Comparison of ENCODE assay signal across 9 cellular contexts in genomic region chr18:42028232-42028832, GRCh38.
DNase-seq lines count a peak whose midpoint lies in the region; ATAC-seq and TF ChIP-seq lines count a peak whose summit lies in the region.
"Had no signal": no experiment of that assay in that cellular context is flagged by ENCODE, and none has a peak within 500 bp of the region (broad histone marks: within the 10 kb centered on the region; RNA-seq: fewer than 3 reads in every experiment).

No MANE protein-coding gene starts in this region.

- no peak overlapping the region for H3K27ac ChIP-seq in gastrocnemius medialis

- no peaks in the 10 kb centered on the region for H3K27me3 Mint-ChIP-seq in activated CD8-positive, alpha-beta memory T cell treated with anti-CD3 and anti-CD28 coated beads, Interleukin-2, amount 10 ng/mL, durations not matched to agents 7 days and 5 days
- H3K27me3 Mint-ChIP-seq: stimulated activated naive CD8-positive, alpha-beta T cell treated with anti-CD3 and anti-CD28 coated beads, Interleukin-15, Interleukin-2, amounts not matched to agents 100 ng/mL and 50 ng/mL, for 24 hours had no signal

- TF ChIP-seq CTCF in fibroblast of the aortic adventitia (IDR thresholded peaks at IDR 0.05; ENCODE audit: insufficient read depth, low read length) = peak; percentile 93
- TF ChIP-seq CTCF in gastrocnemius medialis (IDR thresholded peaks at IDR 0.05 in 4 of 5, conservative IDR thresholded peaks at IDR 0.05 in 1 of 5) = peak in 3 of 5 experiments; percentile 19 to 57 (median 45)

- no peaks in the 10 kb centered on the region for H3K9me3 Mint-ChIP-seq in activated CD8-positive, alpha-beta memory T cell treated with anti-CD3 and anti-CD28 coated beads, Interleukin-2, amount 10 ng/mL, durations not matched to agents 7 days and 5 days (ENCODE audit: low read depth)
- H3K9me3 Mint-ChIP-seq: stimulated activated naive CD8-positive, alpha-beta T cell treated with anti-CD3 and anti-CD28 coated beads, Interleukin-15, Interleukin-2, amounts not matched to agents 100 ng/mL and 50 ng/mL, for 24 hours had no signal

- H3K4me1 ChIP-seq in gastrocnemius medialis = no peaks in the 10 kb centered on the region

- CTCF ChIA-PET in activated CD8-positive, alpha-beta memory T cell treated with anti-CD3 and anti-CD28 coated beads, Interleukin-2, amount 10 ng/mL, durations not matched to agents 7 days and 5 days (lab: Charles Lee) = interaction anchor here (0.7 to 2.0 kb wide), 22 partner anchors 8 to 1378 kb away, joined by 3 to 9 read pairs (median 4); partner anchors contain the start of gene PIK3C3

- H3K27me3 ChIP-seq in gastrocnemius medialis = no peaks in the 10 kb centered on the region

- ATAC-seq in activated CD8-positive, alpha-beta memory T cell treated with anti-CD3 and anti-CD28 coated beads, Interleukin-2, amount 10 ng/mL, durations not matched to agents 7 days and 5 days = no peak
- no peak for ATAC-seq in gastrocnemius medialis
- ATAC-seq in GM19397 (IDR thresholded peaks at IDR 0.05; ENCODE audit: unreplicated experiment) = no peak

- H3K4me3 ChIP-seq in fibroblast of the aortic adventitia (ENCODE audit: low read depth, low read length) (no peak overlapping the region), gastrocnemius medialis (no peak overlapping the region)

- intact Hi-C loops in gastrocnemius medialis (cut with DNase I; ENCODE audit: low total_unique reads) = no loop called here

- H3K27ac Mint-ChIP-seq in activated CD8-positive, alpha-beta memory T cell treated with anti-CD3 and anti-CD28 coated beads, Interleukin-2, amount 10 ng/mL, durations not matched to agents 7 days and 5 days = no peak overlapping the region
- H3K27ac Mint-ChIP-seq: stimulated activated naive CD8-positive, alpha-beta T cell treated with anti-CD3 and anti-CD28 coated beads, Interleukin-15, Interleukin-2, amounts not matched to agents 100 ng/mL and 50 ng/mL, for 24 hours had no signal

- H3K36me3 Mint-ChIP-seq in activated CD8-positive, alpha-beta memory T cell treated with anti-CD3 and anti-CD28 coated beads, Interleukin-2, amount 10 ng/mL, durations not matched to agents 7 days and 5 days = peaks cover 38% of the 10 kb centered on the region

- no peak for TF ChIP-seq POLR2A in gastrocnemius medialis (IDR thresholded peaks at IDR 0.05)

- peaks cover 44% of the 10 kb centered on the region for H3K4me1 Mint-ChIP-seq in activated CD8-positive, alpha-beta memory T cell treated with anti-CD3 and anti-CD28 coated beads, Interleukin-2, amount 10 ng/mL, durations not matched to agents 7 days and 5 days

- H3K4me3 Mint-ChIP-seq in activated CD8-positive, alpha-beta memory T cell treated with anti-CD3 and anti-CD28 coated beads, Interleukin-2, amount 10 ng/mL, durations not matched to agents 7 days and 5 days = no peak overlapping the region
- H3K4me3 Mint-ChIP-seq: stimulated activated naive CD8-positive, alpha-beta T cell treated with anti-CD3 and anti-CD28 coated beads, Interleukin-15, Interleukin-2, amounts not matched to agents 100 ng/mL and 50 ng/mL, for 24 hours had no signal

- in situ Hi-C loops in gastrocnemius medialis (cut with MboI; ENCODE audit: low sequenced_read_pairs in 4 of 4) = no loop called here

- H3K9me3 ChIP-seq in gastrocnemius medialis = no peaks in the 10 kb centered on the region

- H3K36me3 ChIP-seq in gastrocnemius medialis = peaks cover 0 to 32% of the 10 kb centered on the region in 2 donors

- DNase-seq in activated CD8-positive, alpha-beta memory T cell treated with anti-CD3 and anti-CD28 coated beads, Interleukin-2, amount 10 ng/mL, durations not matched to agents 7 days and 5 days = peak; percentile 53
- DNase-seq in activated CD8-positive, alpha-beta memory T cell treated with anti-CD3 and anti-CD28 coated beads, Interleukin-2, amount 50 U/mL, for 48 hours = no peak
- DNase-seq in LoVo (ENCODE audit: low spot score) = peak; percentile 9
- DNase-seq in activated CD4-positive, alpha-beta T cell treated with anti-CD3 and anti-CD28 coated beads for 48 hours = peak; percentile 36
- DNase-seq in fibroblast of the aortic adventitia (ENCODE audit: low read depth) = peak; percentile 55
- DNase-seq in gastrocnemius medialis = no peak
- no peak for DNase-seq in NCI-H1436 (lab: John Stamatoyannopoulos, UW)

Comparison
In these comparisons a context has a peak if more than half of its experiments do, and no peak if none do; other contexts are left out.
1. DNase-seq: peak in activated CD8-positive, alpha-beta memory T cell treated with anti-CD3 and anti-CD28 coated beads, Interleukin-2, amount 10 ng/mL, durations not matched to agents 7 days and 5 days (single experiment), LoVo (single experiment), activated CD4-positive, alpha-beta T cell treated with anti-CD3 and anti-CD28 coated beads for 48 hours (single experiment) and fibroblast of the aortic adventitia (single experiment); none in activated CD8-positive, alpha-beta memory T cell treated with anti-CD3 and anti-CD28 coated beads, Interleukin-2, amount 50 U/mL, for 48 hours (single experiment), gastrocnemius medialis (0 of 2) and NCI-H1436 (single experiment).